1 cellular context compared by ENCODE assay signal in genomic region chr19:18433039-18433691, GRCh38.
TF ChIP-seq lines count a peak whose summit lies in the region.

No MANE protein-coding gene starts in this region.

TF ChIP-seq in HEK293, 187 proteins besides CTCF, POLR2A, EP300 and RAD21 (continued from another document):
- TF ChIP-seq ZBTB49 (tag by site-specific recombination; IDR thresholded peaks at IDR 0.05; ENCODE audit: low read depth) (no peak), ZNF335 (tag by site-specific recombination; conservative IDR thresholded peaks at IDR 0.05) (peak; percentile 76), ZNF670 (tag by site-specific recombination; IDR thresholded peaks at IDR 0.05; ENCODE audit: low read depth) (no peak), REPIN1 (tag by site-specific recombination; IDR thresholded peaks at IDR 0.05; ENCODE audit: low read depth) (no peak), GLI4 (tag by site-specific recombination; IDR thresholded peaks at IDR 0.05) (no peak), KLF9 (tag by site-specific recombination; IDR thresholded peaks at IDR 0.05; ENCODE audit: low read depth) (peak; percentile 95), KLF10 (tag by site-specific recombination; IDR thresholded peaks at IDR 0.05) (peak; percentile 82), ZBTB26 (tag by site-specific recombination; optimal IDR thresholded peaks at IDR 0.05) (peak; percentile 87), ZNF112 (tag by site-specific recombination; IDR thresholded peaks at IDR 0.05) (no peak), ZNF280C (tag by site-specific recombination; IDR thresholded peaks at IDR 0.05) (no peak), ZNF549 (tag by site-specific recombination; IDR thresholded peaks at IDR 0.05) (no peak), ZNF747 (tag by site-specific recombination; IDR thresholded peaks at IDR 0.05) (no peak), ZNF16 (tag by site-specific recombination; IDR thresholded peaks at IDR 0.05; ENCODE audit: low read depth) (no peak), BCL6B (tag by site-specific recombination; IDR thresholded peaks at IDR 0.05) (no peak), ZNF341 (tag by site-specific recombination; IDR thresholded peaks at IDR 0.05; ENCODE audit: low read depth) (peak; percentile 96)
